In genomic region chr1:230233786-230234185, GRCh38 we compare ENCODE assay signal across 22 cellular contexts.
DNase-seq lines count a peak whose midpoint lies in the region; ATAC-seq and TF ChIP-seq lines count a peak whose summit lies in the region.
"Had no signal": no experiment of that assay in that cellular context is flagged by ENCODE, and none has a peak within 500 bp of the region (broad histone marks: within the 10 kb centered on the region; RNA-seq: fewer than 3 reads in every experiment).

No MANE protein-coding gene starts in this region.

- POLR2A ChIA-PET in HEK293 (lab: Yijun Ruan, JAX) = no interaction called here

- H3K27me3 ChIP-seq in left lung = no peaks in the 10 kb centered on the region
- H3K27me3 ChIP-seq: BE2C; BLaER1 treated with 17β-estradiol and CSF1 and Interleukin-3, amounts not matched to agents 10 nM and 100 nM had no signal

- peaks cover 14% of the 10 kb centered on the region for H3K4me1 Mint-ChIP-seq in T-helper 17 cell
- peaks cover 40% of the 10 kb centered on the region for H3K4me1 Mint-ChIP-seq in dendritic cell treated with granulocyte-macrophage colony-stimulating factor and Interleukin-4, amounts not matched to agents 40 ng/mL and 50 ng/mL, for 4 days (ENCODE audit: low read depth)

- intact Hi-C loops in dendritic cell treated with granulocyte-macrophage colony-stimulating factor and Interleukin-4, amounts not matched to agents 40 ng/mL and 50 ng/mL, for 4 days (cut with micrococcal nuclease) = no loop called here
- intact Hi-C loops in left lung (cut with DNase I) = no loop called here

- CTCF ChIA-PET in HEK293 (lab: Yijun Ruan, JAX) = interaction anchor here (1.0 kb wide), 1 partner anchor 10 kb away, joined by 4 read pairs; no protein-coding TSS in a partner anchor

- H3K27ac ChIP-seq in HEK293 (ENCODE audit: extremely low read depth, low read depth, low read length) (no peak overlapping the region), left lung (no peak overlapping the region)
- H3K27ac ChIP-seq: A549 had no signal

- H3K9me3 Mint-ChIP-seq in dendritic cell treated with granulocyte-macrophage colony-stimulating factor and Interleukin-4, amounts not matched to agents 40 ng/mL and 50 ng/mL, for 4 days = no peaks in the 10 kb centered on the region
- H3K9me3 Mint-ChIP-seq: CD14-positive monocyte; CD4-positive, alpha-beta T cell; CD8-positive, alpha-beta memory T cell had no signal

- DNase-seq in T-helper 17 cell (no peak), NCI-H187 (lab: John Stamatoyannopoulos, UW) (no peak), left lung (no peak)
- DNase-seq: 8988T; ACHN; AML-193; BE2C; CD4-positive, alpha-beta T cell; CD8-positive, alpha-beta memory T cell; DMS 273 treated with DMSO at 0.1 percent for 48 hours; DMS79; EL; GDM1; GOT3 had no signal

- peaks cover 8% of the 10 kb centered on the region for H3K36me3 Mint-ChIP-seq in T-helper 17 cell (ENCODE audit: low read depth)
- peaks cover 12% of the 10 kb centered on the region for H3K36me3 Mint-ChIP-seq in dendritic cell treated with granulocyte-macrophage colony-stimulating factor and Interleukin-4, amounts not matched to agents 40 ng/mL and 50 ng/mL, for 4 days (ENCODE audit: low read depth)

- no peak overlapping the region for H3K4me3 ChIP-seq in HEK293 (ENCODE audit: low read depth, low read length)
- no peak overlapping the region for H3K4me3 ChIP-seq in left lung
- H3K4me3 ChIP-seq: A549; BLaER1 treated with 17β-estradiol and CSF1 and Interleukin-3, amounts not matched to agents 10 nM and 100 nM; GM12878; HAP-1 had no signal

- no peak for ATAC-seq in T-helper 17 cell
- ATAC-seq in GM21825 (IDR thresholded peaks at IDR 0.05; ENCODE audit: unreplicated experiment) = no peak
- ATAC-seq in left lung = no peak
- ATAC-seq: A549, GM12878 had no signal

- peaks cover 3% of the 10 kb centered on the region; the same call in 1 of the 2 replicates for H3K4me1 ChIP-seq in HEK293 (ENCODE audit: control insufficient read depth, insufficient read depth, low read length)
- peaks cover 5 to 24% of the 10 kb centered on the region in 2 donors for H3K4me1 ChIP-seq in left lung
- H3K4me1 ChIP-seq: A549, HAP-1 had no signal

- H3K27ac Mint-ChIP-seq in T-helper 17 cell = no peak overlapping the region
- peak overlapping the region; percentile 60 for H3K27ac Mint-ChIP-seq in dendritic cell treated with granulocyte-macrophage colony-stimulating factor and Interleukin-4, amounts not matched to agents 40 ng/mL and 50 ng/mL, for 4 days
- H3K27ac Mint-ChIP-seq: CD4-positive, alpha-beta T cell had no signal

- H3K27me3 Mint-ChIP-seq in T-helper 17 cell = no peaks in the 10 kb centered on the region
- no peaks in the 10 kb centered on the region for H3K27me3 Mint-ChIP-seq in dendritic cell treated with granulocyte-macrophage colony-stimulating factor and Interleukin-4, amounts not matched to agents 40 ng/mL and 50 ng/mL, for 4 days
- H3K27me3 Mint-ChIP-seq: CD4-positive, alpha-beta T cell; CD8-positive, alpha-beta memory T cell had no signal

- peak overlapping the region; percentile 13 for H3K4me3 Mint-ChIP-seq in T-helper 17 cell
- no peak overlapping the region for H3K4me3 Mint-ChIP-seq in dendritic cell treated with granulocyte-macrophage colony-stimulating factor and Interleukin-4, amounts not matched to agents 40 ng/mL and 50 ng/mL, for 4 days
- H3K4me3 Mint-ChIP-seq: CD14-positive monocyte; CD4-positive, alpha-beta T cell; CD8-positive, alpha-beta memory T cell had no signal

- H3K9me3 ChIP-seq in HEK293 (ENCODE audit: control insufficient read depth, insufficient read depth, low read depth, low read length) (no peaks in the 10 kb centered on the region), T-helper 17 cell (ENCODE audit: control insufficient read depth, low read length, poor library complexity, severe bottlenecking) (no peaks in the 10 kb centered on the region), left lung (no peaks in the 10 kb centered on the region)
- H3K9me3 ChIP-seq: A549; BE2C; BLaER1 treated with 17β-estradiol and CSF1 and Interleukin-3, amounts not matched to agents 10 nM and 100 nM; HAP-1 had no signal

- H3K36me3 ChIP-seq in HEK293 (ENCODE audit: control insufficient read depth in 2 of 2, insufficient read depth in 1 of 2, low read length in 2 of 2) = no peaks in the 10 kb centered on the region
- H3K36me3 ChIP-seq in left lung = peaks cover 0 to 25% of the 10 kb centered on the region in 2 donors

- TF ChIP-seq CTCF in HEK293 (tag by site-specific recombination; IDR thresholded peaks at IDR 0.05) (no peak), left lung (IDR thresholded peaks at IDR 0.05) (no peak)

TF ChIP-seq in HEK293, 187 proteins besides CTCF, POLR2A, EP300 and RAD21:
- TF ChIP-seq ZNF175 (tag by site-specific recombination; IDR thresholded peaks at IDR 0.05) (no peak), ZNF530 (tag by site-specific recombination; IDR thresholded peaks at IDR 0.05; ENCODE audit: low read depth) (peak; percentile 99)
